In the genomic region with DNA sequence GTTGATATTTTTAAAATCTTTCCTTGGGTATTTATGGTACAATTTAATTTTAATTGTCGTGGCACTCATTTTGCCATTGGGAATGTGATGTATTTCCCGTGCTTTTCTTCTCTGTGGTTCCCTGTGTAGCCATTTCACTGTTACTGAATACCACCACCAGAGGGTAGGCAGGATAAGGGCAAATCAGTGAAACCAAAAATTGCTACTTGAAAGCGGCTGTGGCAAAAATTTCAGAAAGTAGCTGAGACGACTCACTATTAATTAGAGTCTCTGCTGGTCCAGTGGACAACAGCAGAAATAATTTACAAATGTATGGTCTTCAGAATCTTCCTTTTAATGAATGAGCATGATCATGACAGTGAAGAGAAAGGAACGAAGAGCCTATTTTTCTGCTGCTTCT, we compare ENCODE assay signal across 8 cellular contexts. TPM values are rescaled to one million over a fixed set of nuclear protein-coding genes. Genes with fewer than 3 reads are reported as not detected.
DNase-seq lines count a peak whose midpoint lies in the region; ATAC-seq and TF ChIP-seq lines count a peak whose summit lies in the region.

No MANE protein-coding gene starts in this region.

- peak; percentile 40 for DNase-seq in activated naive CD4-positive, alpha-beta T cell treated with anti-CD3 and anti-CD28 coated beads for 36 hours
- DNase-seq in activated naive CD4-positive, alpha-beta T cell treated with Interleukin-2 at 50 U/mL for 16 hours: no peak
- peak; percentile 3 for DNase-seq in HS-5 (ENCODE audit: low read depth)
- no peak for DNase-seq in activated B cell treated with CpG ODN at 0.5 μM for 24 hours
- no peak for DNase-seq in glutamatergic neuron
- DNase-seq in superior temporal gyrus (ENCODE audit: extremely low spot score): peak; percentile 64
- no peak for DNase-seq in mucosa of gallbladder (ENCODE audit: low spot score)

- no peaks in the 10 kb centered on the region for H3K9me3 Mint-ChIP-seq in activated naive CD4-positive, alpha-beta T cell treated with anti-CD3 and anti-CD28 coated beads for 36 hours
- H3K9me3 Mint-ChIP-seq in activated B cell treated with CpG ODN at 0.5 μM for 24 hours (no peaks in the 10 kb centered on the region), glutamatergic neuron (ENCODE audit: unreplicated experiment) (no peaks in the 10 kb centered on the region)

- H3K4me1 Mint-ChIP-seq in activated naive CD4-positive, alpha-beta T cell treated with anti-CD3 and anti-CD28 coated beads for 36 hours (ENCODE audit: low read depth): peaks cover 9% of the 10 kb centered on the region
- peaks cover 5% of the 10 kb centered on the region for H3K4me1 Mint-ChIP-seq in activated B cell treated with CpG ODN at 0.5 μM for 24 hours
- no peaks in the 10 kb centered on the region for H3K4me1 Mint-ChIP-seq in glutamatergic neuron (ENCODE audit: low read depth, unreplicated experiment)

- H3K27ac Mint-ChIP-seq in activated naive CD4-positive, alpha-beta T cell treated with anti-CD3 and anti-CD28 coated beads for 36 hours: no peak overlapping the region
- H3K27ac Mint-ChIP-seq in activated B cell treated with CpG ODN at 0.5 μM for 24 hours (no peak overlapping the region), glutamatergic neuron (ENCODE audit: unreplicated experiment) (no peak overlapping the region)

- POLR2A ChIA-PET in activated B cell treated with CpG ODN at 0.5 μM for 24 hours (lab: Charles Lee): interaction anchor here (1.0 kb wide), 1 partner anchor 33 kb away, joined by 3 read pairs; no protein-coding TSS in a partner anchor

- peak overlapping the region; percentile 39 for H3K4me3 Mint-ChIP-seq in activated naive CD4-positive, alpha-beta T cell treated with anti-CD3 and anti-CD28 coated beads for 36 hours
- no peak overlapping the region for H3K4me3 Mint-ChIP-seq in activated B cell treated with CpG ODN at 0.5 μM for 24 hours
- no peak overlapping the region for H3K4me3 Mint-ChIP-seq in glutamatergic neuron (ENCODE audit: unreplicated experiment)

- intact Hi-C loops in activated naive CD4-positive, alpha-beta T cell treated with anti-CD3 and anti-CD28 coated beads for 36 hours (cut with micrococcal nuclease): loop anchor here (1.0 to 2.0 kb wide), 7 partner anchors 36 to 409 kb away; a partner anchor contains a TSS
- intact Hi-C loops in activated B cell treated with CpG ODN at 0.5 μM for 24 hours (cut with micrococcal nuclease): loop anchor here (1.0 to 2.0 kb wide), 4 partner anchors 36 to 409 kb away; a partner anchor contains a TSS

- ATAC-seq in GM21529 (IDR thresholded peaks at IDR 0.05; ENCODE audit: unreplicated experiment): peak; percentile 74
- ATAC-seq in activated B cell treated with CpG ODN at 0.5 μM for 24 hours (ENCODE audit: low read depth): peak; percentile 58

- CTCF ChIA-PET in activated naive CD4-positive, alpha-beta T cell treated with anti-CD3 and anti-CD28 coated beads for 36 hours (lab: Charles Lee): interaction anchor here (0.6 to 3.3 kb wide), 11 partner anchors 9 to 409 kb away, joined by 3 to 10 read pairs (median 6); a partner anchor contains a TSS
- CTCF ChIA-PET in activated B cell treated with CpG ODN at 0.5 μM for 24 hours (lab: Charles Lee): interaction anchor here (0.7 to 2.3 kb wide), 6 partner anchors 16 to 146 kb away, joined by 3 to 7 read pairs (median 4); no protein-coding TSS in a partner anchor

- TF ChIP-seq CTCF in activated B cell treated with CpG ODN at 0.5 μM for 24 hours (IDR thresholded peaks at IDR 0.05) (no peak), glutamatergic neuron (IDR thresholded peaks at IDR 0.05; ENCODE audit: partially characterized antibody, unreplicated experiment) (peak; percentile 34)

- peaks cover 2% of the 10 kb centered on the region for H3K27me3 Mint-ChIP-seq in activated naive CD4-positive, alpha-beta T cell treated with anti-CD3 and anti-CD28 coated beads for 36 hours (ENCODE audit: low read depth)
- H3K27me3 Mint-ChIP-seq in activated B cell treated with CpG ODN at 0.5 μM for 24 hours: peaks cover 2% of the 10 kb centered on the region
- H3K27me3 Mint-ChIP-seq in glutamatergic neuron (ENCODE audit: unreplicated experiment): no peaks in the 10 kb centered on the region

- no peaks in the 10 kb centered on the region for H3K36me3 Mint-ChIP-seq in activated naive CD4-positive, alpha-beta T cell treated with anti-CD3 and anti-CD28 coated beads for 36 hours (ENCODE audit: low read depth)
- H3K36me3 Mint-ChIP-seq in activated B cell treated with CpG ODN at 0.5 μM for 24 hours (ENCODE audit: low read depth) (no peaks in the 10 kb centered on the region), glutamatergic neuron (ENCODE audit: unreplicated experiment) (no peaks in the 10 kb centered on the region)

RNA-seq across cellular contexts. Expression of a gene that starts 34.4 kb away (rescaled TPM):
- total RNA-seq in activated naive CD4-positive, alpha-beta T cell treated with anti-CD3 and anti-CD28 coated beads for 36 hours: 10 to 100 TPM; 11.7 to 12.9 TPM
- total RNA-seq in activated B cell treated with CpG ODN at 0.5 μM for 24 hours: 23.5 and 27.0 TPM in 2 replicates
- 14.5 TPM for total RNA-seq in glutamatergic neuron (ENCODE audit: unreplicated experiment)
- total RNA-seq in mucosa of gallbladder: 2.7 TPM

Comparison
In these comparisons a context has a peak if more than half of its experiments do, and no peak if none do; other contexts are left out.
1. DNase-seq: peak in activated naive CD4-positive, alpha-beta T cell treated with anti-CD3 and anti-CD28 coated beads for 36 hours (single experiment), HS-5 (single experiment) and superior temporal gyrus (single experiment); none in activated naive CD4-positive, alpha-beta T cell treated with Interleukin-2 at 50 U/mL for 16 hours (single experiment), activated B cell treated with CpG ODN at 0.5 μM for 24 hours (single experiment), glutamatergic neuron (single experiment) and mucosa of gallbladder (single experiment).